Comparison of ENCODE assay signal across 8 cellular contexts in genomic region chr10:123154092-123154942, GRCh38. TPM values are rescaled to one million over a fixed set of nuclear protein-coding genes. Genes with fewer than 3 reads are reported as not detected.
DNase-seq lines count a peak whose midpoint lies in the region; ATAC-seq and TF ChIP-seq lines count a peak whose summit lies in the region.

A gene with protein sequence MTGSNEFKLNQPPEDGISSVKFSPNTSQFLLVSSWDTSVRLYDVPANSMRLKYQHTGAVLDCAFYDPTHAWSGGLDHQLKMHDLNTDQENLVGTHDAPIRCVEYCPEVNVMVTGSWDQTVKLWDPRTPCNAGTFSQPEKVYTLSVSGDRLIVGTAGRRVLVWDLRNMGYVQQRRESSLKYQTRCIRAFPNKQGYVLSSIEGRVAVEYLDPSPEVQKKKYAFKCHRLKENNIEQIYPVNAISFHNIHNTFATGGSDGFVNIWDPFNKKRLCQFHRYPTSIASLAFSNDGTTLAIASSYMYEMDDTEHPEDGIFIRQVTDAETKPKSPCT (plus strand): TSS chr10:123154402. CDS start chr10:123154918, 516 bp downstream.

- H4K20me1 ChIP-seq in KMS-11 (ENCODE audit: insufficient read depth) = peaks cover 21% of the 10 kb centered on the region

- H3K9me3 ChIP-seq in Peyer's patch (no peaks in the 10 kb centered on the region), muscle layer of colon (ENCODE audit: low read length) (no peaks in the 10 kb centered on the region)

- H3K4me3 ChIP-seq in KMS-11 (IDR thresholded peaks at IDR 0.05; ENCODE audit: insufficient read depth, low read depth, low read length) (no peak within 1 kb of the TSS), Peyer's patch (peak within 1 kb of the TSS; percentile 74 to 95 (median 88)), muscle layer of colon (ENCODE audit: low read depth in 1 of 2, low read length in 2 of 2) (peak within 1 kb of the TSS; percentile 94 to 98)

- peak within 1 kb of the TSS; percentile 74 for H2AFZ ChIP-seq in KMS-11 (ENCODE audit: low read depth)

- H3K9ac ChIP-seq in KMS-11 (peak within 1 kb of the TSS; percentile 95), muscle layer of colon (ENCODE audit: low read length) (peak within 1 kb of the TSS; percentile 53)

- no peaks in the 10 kb centered on the region for H3K27me3 ChIP-seq in KMS-11 (ENCODE audit: insufficient read depth, low read depth)
- peaks cover 0 to 19% of the 10 kb centered on the region in 2 donors for H3K27me3 ChIP-seq in Peyer's patch
- H3K27me3 ChIP-seq in muscle layer of colon (ENCODE audit: control insufficient read depth in 1 of 2, insufficient read depth in 2 of 2, low read length in 2 of 2) = peaks cover 39 to 41% of the 10 kb centered on the region in 2 donors

- DNase-seq in DMS53 treated with DMSO at 0.1 percent for 48 hours (lab: John Stamatoyannopoulos, UW; ENCODE audit: unreplicated experiment) (peak; percentile 98), Peyer's patch (peak; percentile 96 to 99 (median 97))
- peak; percentile 92 to 95 for DNase-seq in activated T-cell treated with anti-CD3 and anti-CD28 coated beads, Interleukin-2, amount 50 U/mL, for 48 hours
- peak; percentile 84 for DNase-seq in stimulated activated CD8-positive, alpha-beta memory T cell treated with anti-CD3 and anti-CD28 coated beads, Interleukin-7, amount 100 ng/mL, for 24 hours (ENCODE audit: low read depth)

- H3K4me1 ChIP-seq in KMS-11 (ENCODE audit: low read depth, poor library complexity, severe bottlenecking) (peaks cover 44% of the 10 kb centered on the region), Peyer's patch (peaks cover 0 to 44% (median 18%) of the 10 kb centered on the region in 4 donors), muscle layer of colon (ENCODE audit: insufficient read depth, low read length) (peaks cover 22% of the 10 kb centered on the region)

- TF ChIP-seq POLR2A in Peyer's patch (IDR thresholded peaks at IDR 0.05) = peak; percentile 75 to 86

- peaks cover 11% of the 10 kb centered on the region; the same call in 1 of the 2 replicates for H3K36me3 ChIP-seq in KMS-11 (ENCODE audit: insufficient read depth)
- H3K36me3 ChIP-seq in Peyer's patch = peaks cover 0 to 19% (median 0%) of the 10 kb centered on the region in 3 donors
- peaks cover 23% of the 10 kb centered on the region for H3K36me3 ChIP-seq in muscle layer of colon (ENCODE audit: insufficient read depth, low read length)

- TF ChIP-seq CTCF in KMS-11 (conservative IDR thresholded peaks at IDR 0.05; ENCODE audit: low read depth, low read length) (no peak), Peyer's patch (IDR thresholded peaks at IDR 0.05) (peak in 4 of 6 experiments; percentile 7 to 49 (median 30))

- peak within 1 kb of the TSS; percentile 65 for H3K4me2 ChIP-seq in KMS-11

- H3K79me2 ChIP-seq in KMS-11 (ENCODE audit: insufficient read depth, low read depth) = peaks cover 52% of the 10 kb centered on the region

- H3K27ac ChIP-seq in KMS-11 = peak within 1 kb of the TSS; percentile 84
- peak within 1 kb of the TSS; percentile 84 to 95 (median 89) for H3K27ac ChIP-seq in Peyer's patch
- H3K27ac ChIP-seq in muscle layer of colon (ENCODE audit: low read depth, low read length) = peak within 1 kb of the TSS; percentile 87

- ATAC-seq in GM21737 (IDR thresholded peaks at IDR 0.05; ENCODE audit: unreplicated experiment) (peak; percentile 89), esophagus mucosa (peak; percentile 98)

RNA-seq across cellular contexts. Expression of the gene that starts here (rescaled TPM):
- total RNA-seq in Peyer's patch = 100 to 1,000 TPM in 2 of 4 donors, 10 to 100 TPM in 2; 51.1 to 168 (median 102) TPM
- 65.2 TPM for total RNA-seq in esophagus mucosa
